In genomic region chr2:57954020-57954419, GRCh38 we compare ENCODE assay signal across 28 cellular contexts.
"Had no signal": no experiment of that assay in that cellular context is flagged by ENCODE, and none has a peak within 500 bp of the region (broad histone marks: within the 10 kb centered on the region; RNA-seq: fewer than 3 reads in every experiment).

No MANE protein-coding gene starts in this region.

- DNase-seq: natural killer cell; occipital lobe; ovary; posterior cingulate gyrus; psoas muscle; right cardiac atrium; spleen; stimulated activated CD4-positive, alpha-beta T cell treated with anti-CD3 and anti-CD28 coated beads, Interleukin-12 subunit alpha, Interleukin-12 subunit beta, amount 100 ng/mL, for 4 hours; stimulated activated CD4-positive, alpha-beta T cell treated with anti-CD3 and anti-CD28 coated beads, Interleukin-1b, Interleukin-23, amount 100 ng/mL, for 48 hours; stimulated activated CD4-positive, alpha-beta T cell treated with anti-CD3 and anti-CD28 coated beads, Interleukin-4, amount 100 ng/mL, for 1 hour; stimulated activated CD4-positive, alpha-beta T cell treated with anti-CD3 and anti-CD28 coated beads, Interleukin-4, amount 100 ng/mL, for 4 hours; stimulated activated CD8-positive, alpha-beta memory T cell treated with anti-CD3 and anti-CD28 coated beads, Interleukin-4, amount 100 ng/mL, for 48 hours; stimulated activated naive CD4-positive, alpha-beta T cell; stimulated activated naive CD8-positive, alpha-beta T cell treated with anti-CD3 and anti-CD28 coated beads, Interleukin-15, amount 100 ng/mL, for 72 hours; stimulated activated naive CD8-positive, alpha-beta T cell treated with anti-CD3 and anti-CD28 coated beads, Interleukin-15, Interleukin-2, amounts not matched to agents 100 U/mL and 50 U/mL, for 24 hours; substantia nigra; testis; tibial artery; transverse colon; upper lobe of right lung; uterus had no signal

- H3K27me3 ChIP-seq: neural progenitor cell, ovary, spleen, suprapubic skin, testis, tibial artery, transverse colon, upper lobe of right lung, uterus had no signal

- H3K27ac ChIP-seq: neural progenitor cell, ovary, parathyroid adenoma, psoas muscle, skin epidermis, spleen, suprapubic skin, testis, tibial artery, transverse colon, upper lobe of right lung, uterus had no signal

- H2AFZ ChIP-seq: neural progenitor cell, parathyroid adenoma had no signal

- H3K36me3 ChIP-seq: neural progenitor cell, ovary, spleen, suprapubic skin, tibial artery, transverse colon, upper lobe of right lung, uterus had no signal

- H3K4me3 ChIP-seq: neural progenitor cell, ovary, psoas muscle, skin epidermis, smooth muscle cell, spleen, suprapubic skin, testis, tibial artery, transverse colon, upper lobe of right lung, uterus had no signal

- H3K9ac ChIP-seq: neural progenitor cell, parathyroid adenoma had no signal

- ATAC-seq: natural killer cell; psoas muscle; right cardiac atrium; sciatic nerve; stimulated activated memory B cell treated with anti-CD40 and anti-IgM and Interleukin-4, amounts not matched to agents 10 μg/mL and 1 μg/mL and 100 μg/mL, for 72 hours; stimulated activated naive CD8-positive, alpha-beta T cell treated with anti-CD3 and anti-CD28 coated beads, Interleukin-15, amount 100 ng/mL, for 72 hours; stimulated activated naive CD8-positive, alpha-beta T cell treated with anti-CD3 and anti-CD28 coated beads, Interleukin-15, Interleukin-2, amounts not matched to agents 100 U/mL and 50 U/mL, for 24 hours; upper lobe of right lung had no signal

- H3K4me2 ChIP-seq: neural progenitor cell, smooth muscle cell had no signal

- H3K4me1 ChIP-seq: parathyroid adenoma, psoas muscle, spleen, suprapubic skin, testis, tibial artery, transverse colon, upper lobe of right lung, uterus had no signal

- H3K79me2 ChIP-seq: parathyroid adenoma had no signal

- H3K9me3 ChIP-seq: ovary, psoas muscle, spleen, suprapubic skin, testis, tibial artery, transverse colon, upper lobe of right lung, uterus had no signal
